ENCODE assay signal across 3 cellular contexts in genomic region chr22:45890351-45890635, GRCh38.
TF ChIP-seq lines count a peak whose summit lies in the region.

No MANE protein-coding gene starts in this region.

TF ChIP-seq in HepG2, 621 proteins besides CTCF, POLR2A, EP300 and RAD21:
- TF ChIP-seq HNRNPK (IDR thresholded peaks at IDR 0.05; ENCODE audit: low read depth, low read length, poor library complexity, severe bottlenecking) (peak; percentile 41), RARG (CRISPR knock-in tag; IDR thresholded peaks at IDR 0.05; ENCODE audit: low read depth) (no peak)

TF ChIP-seq in H1, 55 proteins besides CTCF, POLR2A, EP300 and RAD21:
- TF ChIP-seq HDAC2 (IDR thresholded peaks at IDR 0.05; ENCODE audit: borderline replicate concordance in 1 of 2, low read depth in 2 of 2, low read length in 2 of 2) (no peak), CREB1 (IDR thresholded peaks at IDR 0.05) (no peak), RBBP5 (IDR thresholded peaks at IDR 0.05; ENCODE audit: borderline replicate concordance, low read depth, low read length) (no peak), NANOG (IDR thresholded peaks at IDR 0.05; ENCODE audit: insufficient read depth, low read depth, low read length, poor library complexity, severe bottlenecking) (no peak), JUND (IDR thresholded peaks at IDR 0.05; ENCODE audit: low read length) (no peak), ASH2L (IDR thresholded peaks at IDR 0.05; ENCODE audit: low read length) (no peak), POU5F1 (IDR thresholded peaks at IDR 0.05; ENCODE audit: low read depth, low read length) (no peak)

TF ChIP-seq in GM23338, 12 proteins besides CTCF, POLR2A, EP300 and RAD21:
- TF ChIP-seq ZNF462 (CRISPR knock-in tag; IDR thresholded peaks at IDR 0.05) (no peak), EZH2phosphoT487 (IDR thresholded peaks at IDR 0.05; ENCODE audit: unreplicated experiment) (no peak), JUNB (IDR thresholded peaks at IDR 0.05; ENCODE audit: unreplicated experiment) (no peak), EZH2 (IDR thresholded peaks at IDR 0.05; ENCODE audit: low read depth, unreplicated experiment) (no peak), ZNF331 (CRISPR knock-in tag; IDR thresholded peaks at IDR 0.05; ENCODE audit: low read depth) (no peak), STAT1 (IDR thresholded peaks at IDR 0.05; ENCODE audit: unreplicated experiment) (no peak), NANOG (IDR thresholded peaks at IDR 0.05; ENCODE audit: borderline replicate concordance) (no peak), CREB1 (CRISPR knock-in tag; IDR thresholded peaks at IDR 0.05; ENCODE audit: low read depth) (no peak), REST (IDR thresholded peaks at IDR 0.05; ENCODE audit: unreplicated experiment) (no peak), ZNF114 (CRISPR knock-in tag; IDR thresholded peaks at IDR 0.05) (no peak), POLR2AphosphoS5 (IDR thresholded peaks at IDR 0.05; ENCODE audit: low read depth) (no peak), ETS1 (IDR thresholded peaks at IDR 0.05) (no peak)
